ENCODE assay signal across 2 cellular contexts in genomic region chr2:45067859-45068642, GRCh38.
TF ChIP-seq lines count a peak whose summit lies in the region.

No MANE protein-coding gene starts in this region.

TF ChIP-seq in A549, 52 proteins besides CTCF, POLR2A, EP300 and RAD21 (continued from another document):
- TF ChIP-seq, protein P1, sequence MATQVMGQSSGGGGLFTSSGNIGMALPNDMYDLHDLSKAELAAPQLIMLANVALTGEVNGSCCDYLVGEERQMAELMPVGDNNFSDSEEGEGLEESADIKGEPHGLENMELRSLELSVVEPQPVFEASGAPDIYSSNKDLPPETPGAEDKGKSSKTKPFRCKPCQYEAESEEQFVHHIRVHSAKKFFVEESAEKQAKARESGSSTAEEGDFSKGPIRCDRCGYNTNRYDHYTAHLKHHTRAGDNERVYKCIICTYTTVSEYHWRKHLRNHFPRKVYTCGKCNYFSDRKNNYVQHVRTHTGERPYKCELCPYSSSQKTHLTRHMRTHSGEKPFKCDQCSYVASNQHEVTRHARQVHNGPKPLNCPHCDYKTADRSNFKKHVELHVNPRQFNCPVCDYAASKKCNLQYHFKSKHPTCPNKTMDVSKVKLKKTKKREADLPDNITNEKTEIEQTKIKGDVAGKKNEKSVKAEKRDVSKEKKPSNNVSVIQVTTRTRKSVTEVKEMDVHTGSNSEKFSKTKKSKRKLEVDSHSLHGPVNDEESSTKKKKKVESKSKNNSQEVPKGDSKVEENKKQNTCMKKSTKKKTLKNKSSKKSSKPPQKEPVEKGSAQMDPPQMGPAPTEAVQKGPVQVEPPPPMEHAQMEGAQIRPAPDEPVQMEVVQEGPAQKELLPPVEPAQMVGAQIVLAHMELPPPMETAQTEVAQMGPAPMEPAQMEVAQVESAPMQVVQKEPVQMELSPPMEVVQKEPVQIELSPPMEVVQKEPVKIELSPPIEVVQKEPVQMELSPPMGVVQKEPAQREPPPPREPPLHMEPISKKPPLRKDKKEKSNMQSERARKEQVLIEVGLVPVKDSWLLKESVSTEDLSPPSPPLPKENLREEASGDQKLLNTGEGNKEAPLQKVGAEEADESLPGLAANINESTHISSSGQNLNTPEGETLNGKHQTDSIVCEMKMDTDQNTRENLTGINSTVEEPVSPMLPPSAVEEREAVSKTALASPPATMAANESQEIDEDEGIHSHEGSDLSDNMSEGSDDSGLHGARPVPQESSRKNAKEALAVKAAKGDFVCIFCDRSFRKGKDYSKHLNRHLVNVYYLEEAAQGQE (IDR thresholded peaks at IDR 0.05) = no peak
- TF ChIP-seq CEBPB (IDR thresholded peaks at IDR 0.05) (no peak), CBX2 (IDR thresholded peaks at IDR 0.05; ENCODE audit: borderline replicate concordance, low read depth) (no peak), JUN (IDR thresholded peaks at IDR 0.05) (no peak), ESRRA (IDR thresholded peaks at IDR 0.05; ENCODE audit: borderline replicate concordance, low read length) (no peak), KDM1A (IDR thresholded peaks at IDR 0.05; ENCODE audit: low read depth) (no peak), RFX5 (IDR thresholded peaks at IDR 0.05) (no peak), TFCP2L1 (CRISPR knock-in tag; IDR thresholded peaks at IDR 0.05) (no peak), RARB (CRISPR knock-in tag; IDR thresholded peaks at IDR 0.05) (no peak), FOSL2 (IDR thresholded peaks at IDR 0.05) (no peak), FOSL2 (CRISPR knock-in tag; IDR thresholded peaks at IDR 0.05) (no peak), MAZ (IDR thresholded peaks at IDR 0.05; ENCODE audit: borderline replicate concordance, low read depth, low read length) (no peak), NR3C1 (IDR thresholded peaks at IDR 0.05) (no peak), KDM5A (IDR thresholded peaks at IDR 0.05) (no peak)
TF ChIP-seq in A549: peak in this region for 0.

TF ChIP-seq in GM23338, 12 proteins besides CTCF, POLR2A, EP300 and RAD21 (continued from another document):
- TF ChIP-seq, protein P2, sequence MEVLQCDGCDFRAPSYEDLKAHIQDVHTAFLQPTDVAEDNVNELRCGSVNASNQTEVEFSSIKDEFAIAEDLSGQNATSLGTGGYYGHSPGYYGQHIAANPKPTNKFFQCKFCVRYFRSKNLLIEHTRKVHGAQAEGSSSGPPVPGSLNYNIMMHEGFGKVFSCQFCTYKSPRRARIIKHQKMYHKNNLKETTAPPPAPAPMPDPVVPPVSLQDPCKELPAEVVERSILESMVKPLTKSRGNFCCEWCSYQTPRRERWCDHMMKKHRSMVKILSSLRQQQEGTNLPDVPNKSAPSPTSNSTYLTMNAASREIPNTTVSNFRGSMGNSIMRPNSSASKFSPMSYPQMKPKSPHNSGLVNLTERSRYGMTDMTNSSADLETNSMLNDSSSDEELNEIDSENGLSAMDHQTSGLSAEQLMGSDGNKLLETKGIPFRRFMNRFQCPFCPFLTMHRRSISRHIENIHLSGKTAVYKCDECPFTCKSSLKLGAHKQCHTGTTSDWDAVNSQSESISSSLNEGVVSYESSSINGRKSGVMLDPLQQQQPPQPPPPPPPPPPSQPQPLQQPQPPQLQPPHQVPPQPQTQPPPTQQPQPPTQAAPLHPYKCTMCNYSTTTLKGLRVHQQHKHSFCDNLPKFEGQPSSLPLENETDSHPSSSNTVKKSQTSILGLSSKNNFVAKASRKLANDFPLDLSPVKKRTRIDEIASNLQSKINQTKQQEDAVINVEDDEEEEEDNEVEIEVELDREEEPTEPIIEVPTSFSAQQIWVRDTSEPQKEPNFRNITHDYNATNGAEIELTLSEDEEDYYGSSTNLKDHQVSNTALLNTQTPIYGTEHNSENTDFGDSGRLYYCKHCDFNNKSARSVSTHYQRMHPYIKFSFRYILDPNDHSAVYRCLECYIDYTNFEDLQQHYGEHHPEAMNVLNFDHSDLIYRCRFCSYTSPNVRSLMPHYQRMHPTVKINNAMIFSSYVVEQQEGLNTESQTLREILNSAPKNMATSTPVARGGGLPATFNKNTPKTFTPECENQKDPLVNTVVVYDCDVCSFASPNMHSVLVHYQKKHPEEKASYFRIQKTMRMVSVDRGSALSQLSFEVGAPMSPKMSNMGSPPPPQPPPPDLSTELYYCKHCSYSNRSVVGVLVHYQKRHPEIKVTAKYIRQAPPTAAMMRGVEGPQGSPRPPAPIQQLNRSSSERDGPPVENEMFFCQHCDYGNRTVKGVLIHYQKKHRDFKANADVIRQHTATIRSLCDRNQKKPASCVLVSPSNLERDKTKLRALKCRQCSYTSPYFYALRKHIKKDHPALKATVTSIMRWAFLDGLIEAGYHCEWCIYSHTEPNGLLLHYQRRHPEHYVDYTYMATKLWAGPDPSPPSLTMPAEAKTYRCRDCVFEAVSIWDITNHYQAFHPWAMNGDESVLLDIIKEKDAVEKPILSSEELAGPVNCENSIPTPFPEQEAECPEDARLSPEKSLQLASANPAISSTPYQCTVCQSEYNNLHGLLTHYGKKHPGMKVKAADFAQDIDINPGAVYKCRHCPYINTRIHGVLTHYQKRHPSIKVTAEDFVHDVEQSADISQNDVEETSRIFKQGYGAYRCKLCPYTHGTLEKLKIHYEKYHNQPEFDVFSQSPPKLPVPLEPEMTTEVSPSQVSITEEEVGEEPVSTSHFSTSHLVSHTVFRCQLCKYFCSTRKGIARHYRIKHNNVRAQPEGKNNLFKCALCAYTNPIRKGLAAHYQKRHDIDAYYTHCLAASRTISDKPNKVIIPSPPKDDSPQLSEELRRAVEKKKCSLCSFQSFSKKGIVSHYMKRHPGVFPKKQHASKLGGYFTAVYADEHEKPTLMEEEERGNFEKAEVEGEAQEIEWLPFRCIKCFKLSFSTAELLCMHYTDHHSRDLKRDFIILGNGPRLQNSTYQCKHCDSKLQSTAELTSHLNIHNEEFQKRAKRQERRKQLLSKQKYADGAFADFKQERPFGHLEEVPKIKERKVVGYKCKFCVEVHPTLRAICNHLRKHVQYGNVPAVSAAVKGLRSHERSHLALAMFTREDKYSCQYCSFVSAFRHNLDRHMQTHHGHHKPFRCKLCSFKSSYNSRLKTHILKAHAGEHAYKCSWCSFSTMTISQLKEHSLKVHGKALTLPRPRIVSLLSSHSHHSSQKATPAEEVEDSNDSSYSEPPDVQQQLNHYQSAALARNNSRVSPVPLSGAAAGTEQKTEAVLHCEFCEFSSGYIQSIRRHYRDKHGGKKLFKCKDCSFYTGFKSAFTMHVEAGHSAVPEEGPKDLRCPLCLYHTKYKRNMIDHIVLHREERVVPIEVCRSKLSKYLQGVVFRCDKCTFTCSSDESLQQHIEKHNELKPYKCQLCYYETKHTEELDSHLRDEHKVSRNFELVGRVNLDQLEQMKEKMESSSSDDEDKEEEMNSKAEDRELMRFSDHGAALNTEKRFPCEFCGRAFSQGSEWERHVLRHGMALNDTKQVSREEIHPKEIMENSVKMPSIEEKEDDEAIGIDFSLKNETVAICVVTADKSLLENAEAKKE (CRISPR knock-in tag; IDR thresholded peaks at IDR 0.05) = no peak
- TF ChIP-seq STAT1 (IDR thresholded peaks at IDR 0.05; ENCODE audit: unreplicated experiment) (no peak), POLR2AphosphoS5 (IDR thresholded peaks at IDR 0.05; ENCODE audit: low read depth) (no peak), NANOG (IDR thresholded peaks at IDR 0.05; ENCODE audit: borderline replicate concordance) (no peak), JUNB (IDR thresholded peaks at IDR 0.05; ENCODE audit: unreplicated experiment) (no peak), ETS1 (IDR thresholded peaks at IDR 0.05) (no peak), ZNF114 (CRISPR knock-in tag; IDR thresholded peaks at IDR 0.05) (no peak)
- TF ChIP-seq, protein P1 (IDR thresholded peaks at IDR 0.05; ENCODE audit: unreplicated experiment) = no peak
